16 cellular contexts compared by ENCODE assay signal in genomic region chr6:47258724-47259347, GRCh38.
"Had no signal": no experiment of that assay in that cellular context is flagged by ENCODE, and none has a peak within 500 bp of the region (broad histone marks: within the 10 kb centered on the region; RNA-seq: fewer than 3 reads in every experiment).

No MANE protein-coding gene starts in this region.

- DNase-seq: activated CD4-positive, alpha-beta T cell treated with anti-CD3 and anti-CD28 coated beads, Interleukin-2, amount 50 U/mL, for 4 hours; activated effector memory CD4-positive, alpha-beta T cell treated with anti-CD3 and anti-CD28 coated beads, Interleukin-2, amount 50 U/mL, for 16 hours; activated naive CD4-positive, alpha-beta T cell treated with anti-CD3 and anti-CD28 coated beads, Interleukin-2, amount 50 U/mL, for 16 hours; activated T-cell treated with anti-CD3 and anti-CD28 coated beads, Interleukin-2, amount 50 U/mL, for 72 hours; aorta; cerebellar nuclear complex; cortex of kidney; erythroblast; hypothalamus; occipital lobe; posterior cingulate gyrus; stimulated activated CD4-positive, alpha-beta T cell treated with anti-CD3 and anti-CD28 coated beads, Interleukin-12 subunit alpha, Interleukin-12 subunit beta, amount 100 ng/mL, for 4 hours; stimulated activated CD4-positive, alpha-beta T cell treated with anti-CD3 and anti-CD28 coated beads, Interleukin-1b, Interleukin-23, amount 100 ng/mL, for 48 hours; stimulated activated naive CD4-positive, alpha-beta T cell treated with Interleukin-2 at 50 U/mL for 16 hours had no signal

- H3K27me3 ChIP-seq: tibial nerve had no signal

- H3K9me3 ChIP-seq: tibial nerve had no signal

- H3K36me3 ChIP-seq: tibial nerve had no signal

- H3K27ac ChIP-seq: tibial nerve had no signal

- H3K4me1 ChIP-seq: tibial nerve had no signal

- ATAC-seq: activated T-cell treated with anti-CD3 and anti-CD28 coated beads, Interleukin-2, amount 50 U/mL, for 72 hours had no signal

- H3K4me3 ChIP-seq: lung, tibial nerve had no signal
